8 cellular contexts compared by ENCODE assay signal in genomic region chr15:36501063-36501678, GRCh38.
A peak's percentile ranks its signal among the peaks of the same experiment; 100 is the strongest.
DNase-seq lines count a peak whose midpoint lies in the region; TF ChIP-seq lines count a peak whose summit lies in the region.

No MANE protein-coding gene starts in this region.

- no peaks in the 10 kb centered on the region for H3K36me3 ChIP-seq in MM.1S (replicated peaks; ENCODE audit: insufficient read depth, low read length)
- no peaks in the 10 kb centered on the region for H3K36me3 ChIP-seq in endocrine pancreas (ENCODE audit: control insufficient read depth, insufficient read depth, low read length)

- H3K27ac ChIP-seq in MM.1S (ENCODE audit: low read length): no peak overlapping the region

- no peaks in the 10 kb centered on the region for H3F3A ChIP-seq in MM.1S (ENCODE audit: insufficient read depth, low read length)

- H3K4me3 ChIP-seq in MM.1S (ENCODE audit: low read length): no peak overlapping the region
- peak overlapping the region; percentile 40 for H3K4me3 ChIP-seq in endocrine pancreas (ENCODE audit: control insufficient read depth, insufficient read depth, low read length)

- no peaks in the 10 kb centered on the region for H4K20me1 ChIP-seq in MM.1S (ENCODE audit: insufficient read depth, low read length)

- CTCF ChIA-PET in GM10248 (lab: Yijun Ruan, JAX): interaction anchor here (0.7 to 2.8 kb wide), 19 partner anchors 9 to 1391 kb away, joined by 3 to 19 read pairs (median 4); no protein-coding TSS in a partner anchor

- no peaks in the 10 kb centered on the region for H3K9me2 ChIP-seq in MM.1S (replicated peaks; ENCODE audit: insufficient read depth, low read length)

- H3K27me3 ChIP-seq in MM.1S (replicated peaks; ENCODE audit: insufficient read depth, low read length): no peaks in the 10 kb centered on the region
- no peaks in the 10 kb centered on the region for H3K27me3 ChIP-seq in endocrine pancreas (ENCODE audit: control insufficient read depth, insufficient read depth, low read length)

- DNase-seq in GM10248 (ENCODE audit: extremely low spot score) (peak; percentile 30), H4 (ENCODE audit: low spot score) (peak; percentile 84), MM.1S (peak; percentile 68), RPMI7951 (ENCODE audit: low read depth) (peak; percentile 85), medulla oblongata (ENCODE audit: extremely low spot score) (peak; percentile 96)
- DNase-seq in central memory CD4-positive, alpha-beta T cell: no peak
- DNase-seq in activated CD4-positive, CD25-positive, alpha-beta regulatory T cell treated with anti-CD3 and anti-CD28 coated beads, Interleukin-2, amount 50 U/mL, for 72 hours: no peak

- peak; percentile 76 for TF ChIP-seq CTCF in GM10248 (IDR thresholded peaks at IDR 0.05; ENCODE audit: control extremely low read depth, extremely low read depth, low read depth, missing control alignments)
- peak; percentile 81 for TF ChIP-seq CTCF in MM.1S (IDR thresholded peaks at IDR 0.05; ENCODE audit: low read length)

- no peak overlapping the region for H2AFZ ChIP-seq in MM.1S (ENCODE audit: low read length)

- no peaks in the 10 kb centered on the region for H3K9me3 ChIP-seq in MM.1S (replicated peaks; ENCODE audit: insufficient read depth, low read length)
- no peaks in the 10 kb centered on the region for H3K9me3 ChIP-seq in endocrine pancreas (ENCODE audit: control insufficient read depth, low read length)

- H3K4me2 ChIP-seq in MM.1S (ENCODE audit: low read depth, low read length): no peak overlapping the region

- H3K79me2 ChIP-seq in MM.1S (ENCODE audit: low read length): no peaks in the 10 kb centered on the region

- no peak overlapping the region for H3K9ac ChIP-seq in MM.1S (ENCODE audit: low read length)
- H3K9ac ChIP-seq in endocrine pancreas (ENCODE audit: control insufficient read depth, insufficient read depth, low read length): no peak overlapping the region

- POLR2A ChIA-PET in GM10248 (lab: Yijun Ruan, JAX): no interaction called here

- H3K4me1 ChIP-seq in MM.1S (ENCODE audit: low read length) (no peaks in the 10 kb centered on the region), endocrine pancreas (ENCODE audit: control insufficient read depth, insufficient read depth, low read length) (peaks cover 18% of the 10 kb centered on the region)

Comparison
In these comparisons a context has a peak if more than half of its experiments do, and no peak if none do; other contexts are left out.
1. DNase-seq: peak in GM10248 (single experiment), H4 (single experiment), MM.1S (single experiment), RPMI7951 (single experiment) and medulla oblongata (single experiment); none in central memory CD4-positive, alpha-beta T cell (single experiment) and activated CD4-positive, CD25-positive, alpha-beta regulatory T cell treated with anti-CD3 and anti-CD28 coated beads, Interleukin-2, amount 50 U/mL, for 72 hours (single experiment).